12 cellular contexts compared by ENCODE assay signal in the genomic region with DNA sequence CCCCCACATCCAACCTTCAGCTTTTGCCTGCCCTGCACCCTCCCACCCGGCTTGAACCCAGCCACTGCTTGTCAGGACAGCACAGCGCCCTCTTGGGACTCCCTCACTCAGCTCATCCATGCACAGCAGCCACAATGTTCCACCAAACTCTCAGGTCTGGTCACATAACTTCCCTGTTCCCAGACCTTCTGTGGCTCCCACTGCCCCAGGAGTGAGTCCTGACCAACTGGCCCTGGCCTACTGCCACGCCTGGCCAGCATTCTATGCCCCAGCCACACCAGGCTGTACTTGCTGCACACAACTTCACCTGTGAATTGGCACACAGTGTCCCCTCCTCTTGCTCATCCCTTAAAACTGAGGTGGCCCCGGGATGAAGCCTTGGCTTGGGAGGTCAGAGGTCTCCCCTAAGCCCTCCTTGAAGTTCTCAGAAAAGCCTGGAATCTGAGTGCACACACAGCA. TPM values are rescaled to one million over a fixed set of nuclear protein-coding genes. Genes with fewer than 3 reads are reported as not detected.
DNase-seq lines count a peak whose midpoint lies in the region; ATAC-seq and TF ChIP-seq lines count a peak whose summit lies in the region.
"Had no signal": no experiment of that assay in that cellular context is flagged by ENCODE, and none has a peak within 500 bp of the region (broad histone marks: within the 10 kb centered on the region; RNA-seq: fewer than 3 reads in every experiment).

No MANE protein-coding gene starts in this region.

- H3K36me3 ChIP-seq in left ventricle myocardium inferior, result peaks cover 95% of the 10 kb centered on the region
- peaks cover 97% of the 10 kb centered on the region for H3K36me3 ChIP-seq in WERI-Rb-1
- peaks cover 0 to 95% of the 10 kb centered on the region in 2 donors for H3K36me3 ChIP-seq in left lung
- peaks cover 0 to 17% of the 10 kb centered on the region in 2 donors for H3K36me3 ChIP-seq in aorta (ENCODE audit: control insufficient read depth in 1 of 2, insufficient read depth in 2 of 2, low read length in 1 of 2)

- H3K27me3 ChIP-seq in left ventricle myocardium inferior (ENCODE audit: low read depth), result no peaks in the 10 kb centered on the region
- no peaks in the 10 kb centered on the region for H3K27me3 ChIP-seq in WERI-Rb-1 (ENCODE audit: insufficient read depth, low read depth, severe bottlenecking)
- no peaks in the 10 kb centered on the region for H3K27me3 ChIP-seq in left lung
- no peaks in the 10 kb centered on the region for H3K27me3 ChIP-seq in aorta (ENCODE audit: control insufficient read depth in 1 of 2, insufficient read depth in 2 of 2, low read length in 1 of 2)

- intact Hi-C loops in left ventricle myocardium superior (cut with micrococcal nuclease), result no loop called here
- intact Hi-C loops in left ventricle myocardium inferior (cut with micrococcal nuclease), result no loop called here
- intact Hi-C loops in left lung (cut with DNase I), result no loop called here
- intact Hi-C loops in aorta (cut with DNase I), result no loop called here

- no peak for TF ChIP-seq CTCF in left ventricle myocardium inferior (IDR thresholded peaks at IDR 0.05; ENCODE audit: borderline replicate concordance)
- peak; percentile 59 for TF ChIP-seq CTCF in WERI-Rb-1 (IDR thresholded peaks at IDR 0.05; ENCODE audit: low read depth, low read length)
- no peak for TF ChIP-seq CTCF in left lung (IDR thresholded peaks at IDR 0.05)

- no peak overlapping the region for H3K4me3 ChIP-seq in left ventricle myocardium inferior
- no peak overlapping the region for H3K4me3 ChIP-seq in WERI-Rb-1 (ENCODE audit: low read depth, low read length)
- no peak overlapping the region for H3K4me3 ChIP-seq in left lung
- no peak overlapping the region for H3K4me3 ChIP-seq in aorta (ENCODE audit: low read length in 2 of 2)

- H3K27ac ChIP-seq in left ventricle myocardium inferior (replicated peaks) (no peak overlapping the region), WERI-Rb-1 (no peak overlapping the region), left lung (no peak overlapping the region), aorta (ENCODE audit: low read depth in 1 of 2, low read length in 2 of 2) (no peak overlapping the region)

- peak; percentile 7 for DNase-seq in left ventricle myocardium superior
- DNase-seq in left ventricle myocardium inferior, result no peak
- peak; percentile 44 for DNase-seq in WERI-Rb-1
- DNase-seq in left lung, result peak; percentile 25 to 44
- peak; percentile 29 to 37 for DNase-seq in aorta
- DNase-seq in NCI-H2029 (lab: John Stamatoyannopoulos, UW), result no peak
- DNase-seq in occipital lobe (lab: John Stamatoyannopoulos, UW), result no peak
- DNase-seq: NCI-H1694, SHP77 had no signal

- H3K9me3 ChIP-seq in left ventricle myocardium inferior (replicated peaks), result no peaks in the 10 kb centered on the region
- H3K9me3 ChIP-seq in WERI-Rb-1 (ENCODE audit: severe bottlenecking), result no peaks in the 10 kb centered on the region
- H3K9me3 ChIP-seq in left lung, result no peaks in the 10 kb centered on the region
- H3K9me3 ChIP-seq in aorta (ENCODE audit: control insufficient read depth, low read length), result no peaks in the 10 kb centered on the region

- 73 to 89% methylated on average over 4 of the region's 4 CpGs for WGBS in aorta, 2 donors

- H3K4me1 ChIP-seq in left ventricle myocardium inferior (no peaks in the 10 kb centered on the region), left lung (no peaks in the 10 kb centered on the region), aorta (ENCODE audit: control insufficient read depth in 1 of 2, insufficient read depth in 2 of 2, low read length in 2 of 2) (no peaks in the 10 kb centered on the region)

- ATAC-seq in left ventricle myocardium superior, result no peak
- ATAC-seq in left lung, result no peak
- ATAC-seq in aorta (ENCODE audit: low FRiP score), result no peak
- ATAC-seq in GM19395 (IDR thresholded peaks at IDR 0.05; ENCODE audit: unreplicated experiment), result no peak
- ATAC-seq: CD8-positive, alpha-beta T cell; stimulated activated naive CD8-positive, alpha-beta T cell treated with anti-CD3 and anti-CD28 coated beads, Interleukin-15, amount 100 ng/mL, for 72 hours had no signal

RNA-seq across cellular contexts. Expression of gene PLXNB1, which starts 21.0 kb away (rescaled TPM):
- total RNA-seq in left ventricle myocardium superior (50.8 TPM), left ventricle myocardium inferior (42.6 TPM), left lung (100 to 1,000 TPM in 1 of 2 donors, 10 to 100 TPM in 1; 65.0 to 128 TPM), aorta (100 to 1,000 TPM in 1 of 2 donors, 10 to 100 TPM in 1; 69.9 to 115 TPM), occipital lobe (26.8 TPM)
- polyA plus RNA-seq in aorta, result 100 to 1,000 TPM in 1 of 2 donors, 10 to 100 TPM in 1; 26.3 to 235 TPM

RNA-seq across cellular contexts. Expression of gene CCDC51, which starts 31.1 kb away (rescaled TPM):
- total RNA-seq in left ventricle myocardium superior (13.3 TPM), left ventricle myocardium inferior (13.9 TPM), left lung (10 to 100 TPM; 13.4 to 14.7 TPM), aorta (1 to 10 TPM; 6.4 to 6.7 TPM), occipital lobe (7.5 TPM)
- polyA plus RNA-seq in aorta, result 10 to 100 TPM in 1 of 2 donors, 1 to 10 TPM in 1; 9.5 to 12.7 TPM

RNA-seq across cellular contexts. Expression of gene TMA7, which starts 31.2 kb away (rescaled TPM):
- 262 TPM for total RNA-seq in left ventricle myocardium superior
- 258 TPM for total RNA-seq in left ventricle myocardium inferior
- 100 to 1,000 TPM; 174 to 211 TPM for total RNA-seq in left lung
- 100 to 1,000 TPM; 114 to 128 TPM for total RNA-seq in aorta
- polyA plus RNA-seq in aorta, result 100 to 1,000 TPM; 302 to 686 TPM
- total RNA-seq in occipital lobe, result 61.3 TPM

RNA-seq across cellular contexts. Expression of gene FBXW12, which starts 36.8 kb away (rescaled TPM):
- total RNA-seq in left ventricle myocardium superior, result not detected
- total RNA-seq in left ventricle myocardium inferior, result not detected
- total RNA-seq in left lung, result not detected
- not detected for total RNA-seq in aorta
- polyA plus RNA-seq in aorta, result not detected
- 2.5 TPM for total RNA-seq in occipital lobe
- total RNA-seq: CD8-positive, alpha-beta T cell had no signal

RNA-seq across cellular contexts. Expression of gene ATRIP, which starts 37.7 kb away (rescaled TPM):
- total RNA-seq in left ventricle myocardium superior (4.9 TPM), left ventricle myocardium inferior (4.3 TPM), left lung (1 to 10 TPM; 7.4 to 9.9 TPM), aorta (1 to 10 TPM; 5.0 to 6.3 TPM), occipital lobe (5.9 TPM)
- 1 to 10 TPM; 4.0 to 7.5 TPM for polyA plus RNA-seq in aorta

Comparison
In these comparisons a context has a peak if more than half of its experiments do, and no peak if none do; other contexts are left out.
1. DNase-seq: peak in left ventricle myocardium superior (single experiment), WERI-Rb-1 (single experiment), left lung (2 of 2) and aorta (2 of 2); none in left ventricle myocardium inferior (single experiment), NCI-H2029 (single experiment) and occipital lobe (single experiment).